In the genomic region with DNA sequence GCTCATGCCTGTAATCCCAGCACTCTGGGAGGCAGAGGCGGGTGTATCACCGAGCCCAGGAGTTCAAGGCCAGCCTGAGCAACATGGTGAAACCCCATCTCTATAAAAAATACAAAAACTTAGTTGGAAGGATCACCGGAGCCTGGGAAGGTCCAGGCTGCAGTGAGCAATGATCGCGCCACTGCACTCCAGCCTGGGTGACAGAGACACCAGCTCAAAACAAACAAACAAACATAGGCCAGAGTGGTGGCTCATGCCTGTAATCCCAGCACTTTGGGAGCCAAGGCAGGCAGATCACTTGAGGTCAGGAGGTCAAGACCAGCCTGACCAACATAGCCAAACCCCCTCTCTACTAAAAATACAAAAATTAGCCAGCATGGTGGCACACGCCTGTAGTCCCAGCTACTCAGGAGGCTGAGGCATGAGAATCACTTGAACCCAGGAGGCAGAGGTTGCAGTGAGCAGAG, we compare ENCODE assay signal across 1 cellular context.
TF ChIP-seq lines count a peak whose summit lies in the region.
"Not testable (repeated sequence)": the region's sequence is repeated elsewhere in the genome, so short reads cannot be mapped to it uniquely, and the experiment has no call there.

No MANE protein-coding gene starts in this region.

TF ChIP-seq in HepG2, 621 proteins besides CTCF, POLR2A, EP300 and RAD21 (continued from another document):
- not testable (repeated sequence) for TF ChIP-seq LCORL (IDR thresholded peaks at IDR 0.05)
- peak; percentile 79 for TF ChIP-seq LCORL (CRISPR knock-in tag; IDR thresholded peaks at IDR 0.05)
- TF ChIP-seq, protein P1, sequence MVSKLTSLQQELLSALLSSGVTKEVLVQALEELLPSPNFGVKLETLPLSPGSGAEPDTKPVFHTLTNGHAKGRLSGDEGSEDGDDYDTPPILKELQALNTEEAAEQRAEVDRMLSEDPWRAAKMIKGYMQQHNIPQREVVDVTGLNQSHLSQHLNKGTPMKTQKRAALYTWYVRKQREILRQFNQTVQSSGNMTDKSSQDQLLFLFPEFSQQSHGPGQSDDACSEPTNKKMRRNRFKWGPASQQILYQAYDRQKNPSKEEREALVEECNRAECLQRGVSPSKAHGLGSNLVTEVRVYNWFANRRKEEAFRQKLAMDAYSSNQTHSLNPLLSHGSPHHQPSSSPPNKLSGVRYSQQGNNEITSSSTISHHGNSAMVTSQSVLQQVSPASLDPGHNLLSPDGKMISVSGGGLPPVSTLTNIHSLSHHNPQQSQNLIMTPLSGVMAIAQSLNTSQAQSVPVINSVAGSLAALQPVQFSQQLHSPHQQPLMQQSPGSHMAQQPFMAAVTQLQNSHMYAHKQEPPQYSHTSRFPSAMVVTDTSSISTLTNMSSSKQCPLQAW (CRISPR knock-in tag; IDR thresholded peaks at IDR 0.05) = peak; percentile 52; the same call in 1 of the 2 replicates
- peak; percentile 46; the same call in 1 of the 2 replicates for TF ChIP-seq FOXA3 (CRISPR knock-in tag; IDR thresholded peaks at IDR 0.05)
